Comparison of ENCODE assay signal across 12 cellular contexts in the genomic region with DNA sequence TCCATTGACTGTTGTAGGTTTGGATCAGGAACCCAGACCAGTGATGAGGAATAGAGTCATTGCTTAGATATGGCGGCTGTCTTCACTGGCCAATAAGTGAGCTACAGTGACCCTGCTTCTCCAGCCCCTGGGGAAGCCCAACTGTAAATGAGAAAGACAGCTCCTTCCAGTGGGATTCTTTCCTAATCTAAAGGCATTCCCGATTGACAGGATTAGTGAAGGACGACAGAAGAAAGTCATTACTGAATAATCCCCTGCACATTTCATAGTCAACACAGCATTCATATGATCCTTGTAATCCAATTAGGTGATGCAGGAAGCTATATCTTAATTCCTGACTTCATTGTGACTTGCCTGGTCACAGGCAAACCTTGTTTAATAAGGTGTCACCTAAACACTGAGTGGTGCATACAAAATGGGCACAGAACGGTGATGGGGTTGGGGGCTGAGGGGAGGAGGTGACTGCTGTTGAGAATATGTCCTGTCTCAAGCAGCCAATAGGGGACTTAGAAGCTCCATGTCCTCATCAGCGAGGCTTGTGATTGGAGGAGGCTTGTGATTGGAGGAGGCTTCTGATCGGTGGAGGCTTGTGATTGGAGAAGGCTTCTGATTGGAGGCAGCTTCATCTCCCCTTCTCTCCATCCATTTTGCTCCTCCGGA.
"Had no signal": no experiment of that assay in that cellular context is flagged by ENCODE, and none has a peak within 500 bp of the region (broad histone marks: within the 10 kb centered on the region; RNA-seq: fewer than 3 reads in every experiment).

No MANE protein-coding gene starts in this region.

- H3K9me3 ChIP-seq: adrenal gland, pancreas had no signal

- H3K27ac ChIP-seq: adrenal gland, coronary artery had no signal

- H3K27me3 ChIP-seq: adrenal gland, pancreas had no signal

- H3K4me3 ChIP-seq: adrenal gland, coronary artery, pancreas had no signal

- H3K36me3 ChIP-seq: adrenal gland, pancreas had no signal

- DNase-seq: activated CD8-positive, alpha-beta T cell treated with anti-CD3 and anti-CD28 coated beads, Interleukin-2, amount 10 ng/mL, durations not matched to agents 7 days and 5 days; activated naive CD4-positive, alpha-beta T cell treated with anti-CD3 and anti-CD28 coated beads, Interleukin-2, amount 10 ng/mL, durations not matched to agents 7 days and 5 days; adrenal gland; effector CD8-positive, alpha-beta T cell; erythroblast; hippocampal formation; pancreas; stimulated activated CD4-positive, alpha-beta T cell treated with anti-CD3 and anti-CD28 coated beads, Interleukin-15, amount 100 ng/mL, for 24 hours; stimulated activated CD4-positive, alpha-beta T cell treated with anti-CD3 and anti-CD28 coated beads, Interleukin-4, amount 100 ng/mL, for 24 hours; T-helper 9 cell had no signal

- ATAC-seq: activated CD8-positive, alpha-beta T cell treated with anti-CD3 and anti-CD28 coated beads, Interleukin-2, amount 10 ng/mL, durations not matched to agents 7 days and 5 days; activated T-helper 17 cell treated with anti-CD3 and anti-CD28 coated beads, Interleukin-2, amount 50 U/mL, for 72 hours; pancreas had no signal

- FAIRE-seq: pancreas had no signal
